ENCODE assay signal across 8 cellular contexts in the genomic region with DNA sequence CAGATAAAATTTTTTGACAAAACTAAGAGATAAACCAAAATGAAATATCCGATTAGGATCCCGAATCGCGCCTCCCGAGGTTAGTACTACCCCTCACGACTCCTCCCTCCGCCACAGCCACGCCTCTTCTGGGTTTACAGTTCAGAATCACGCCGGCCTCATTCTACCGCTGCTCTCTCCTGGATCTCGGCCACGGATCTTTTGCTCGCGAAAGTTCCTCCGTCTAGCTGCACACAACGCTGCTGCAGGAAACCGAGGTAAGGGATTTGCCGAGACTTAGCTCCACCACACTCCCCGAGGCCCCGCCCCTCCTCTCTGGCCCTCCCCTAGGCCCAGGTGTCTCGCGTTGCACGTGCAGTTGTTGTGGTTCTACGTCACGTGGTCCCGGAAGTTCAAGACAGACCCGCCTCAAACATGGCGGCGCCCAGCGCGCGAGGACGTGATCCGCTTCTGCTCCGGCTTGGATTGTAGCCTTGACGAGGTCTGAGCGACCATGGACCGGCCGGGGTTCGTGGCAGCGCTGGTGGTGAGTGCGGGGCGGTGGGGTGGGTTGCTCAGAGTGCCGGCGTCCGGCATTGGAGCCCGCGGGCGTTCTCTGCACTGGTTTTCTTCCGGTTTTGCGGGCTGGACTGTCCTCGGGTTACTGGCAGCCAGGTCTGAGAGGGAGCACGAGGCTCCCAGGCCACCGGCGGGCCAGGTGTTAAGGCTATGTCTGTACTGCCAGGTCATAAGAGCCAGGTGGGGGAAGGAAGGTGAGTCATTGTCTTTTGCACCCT. TPM values are rescaled to one million over a fixed set of nuclear protein-coding genes. Genes with fewer than 3 reads are reported as not detected.
DNase-seq lines count a peak whose midpoint lies in the region; ATAC-seq, FAIRE-seq and TF ChIP-seq lines count a peak whose summit lies in the region.

A gene with protein sequence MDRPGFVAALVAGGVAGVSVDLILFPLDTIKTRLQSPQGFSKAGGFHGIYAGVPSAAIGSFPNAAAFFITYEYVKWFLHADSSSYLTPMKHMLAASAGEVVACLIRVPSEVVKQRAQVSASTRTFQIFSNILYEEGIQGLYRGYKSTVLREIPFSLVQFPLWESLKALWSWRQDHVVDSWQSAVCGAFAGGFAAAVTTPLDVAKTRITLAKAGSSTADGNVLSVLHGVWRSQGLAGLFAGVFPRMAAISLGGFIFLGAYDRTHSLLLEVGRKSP (plus strand): TSS at position 400 of the 776 bp plus-strand sequence. CDS start 94 bp downstream, at position 494.

- BruUV-seq in Calu3 (replicated peaks; lab: Mats Ljungman, UMichigan), result no TSS peak

- H3K4me3 Mint-ChIP-seq in Calu3 (ENCODE audit: low read depth, unreplicated experiment) (peak within 1 kb of the TSS; percentile 76), mesothelial cell of epicardium (peak within 1 kb of the TSS; percentile 96)

- H3K9me3 Mint-ChIP-seq in Calu3 (ENCODE audit: low read depth, unreplicated experiment) (peaks cover 2% of the 10 kb centered on the region), mesothelial cell of epicardium (no peaks in the 10 kb centered on the region)

- intact Hi-C loops in Calu3 (cut with micrococcal nuclease; ENCODE audit: unreplicated experiment), result no loop called here

- H3K4me3 ChIP-seq in HUES64 (ENCODE audit: low read length) (peak within 1 kb of the TSS; percentile 89), OCI-LY1 (ENCODE audit: low read depth, low read length, poor library complexity, severe bottlenecking) (peak within 1 kb of the TSS; percentile 79)

- peak within 1 kb of the TSS; percentile 79 for H3K4me2 ChIP-seq in OCI-LY1 (ENCODE audit: low read length)

- peaks cover 11% of the 10 kb centered on the region; the same call in 1 of the 2 replicates for H3K27me3 ChIP-seq in HUES64 (ENCODE audit: insufficient read depth, low read length)
- H3K27me3 ChIP-seq in OCI-LY1 (ENCODE audit: insufficient read depth, low read length), result no peaks in the 10 kb centered on the region

- CTCF ChIA-PET in Calu3 (lab: Charles Lee), result no interaction called here

- TF ChIP-seq CTCF in Calu3 (IDR thresholded peaks at IDR 0.05; ENCODE audit: unreplicated experiment), result no peak
- TF ChIP-seq CTCF in OCI-LY1 (IDR thresholded peaks at IDR 0.05; ENCODE audit: low read length), result no peak
- TF ChIP-seq CTCF in mesothelial cell of epicardium (IDR thresholded peaks at IDR 0.05; ENCODE audit: unreplicated experiment), result no peak

- DNase-seq in Calu3, result peak; percentile 95
- peak; percentile 97 for DNase-seq in activated CD8-positive, alpha-beta memory T cell treated with anti-CD3 and anti-CD28 coated beads, Interleukin-2, amount 50 U/mL, for 4 hours
- DNase-seq in mesothelial cell of epicardium (ENCODE audit: low spot score in 2 of 2, unreplicated experiment in 2 of 2), result peak; percentile 94 to 97
- peak; percentile 92 to 93 for DNase-seq in stimulated activated CD8-positive, alpha-beta memory T cell treated with anti-CD3 and anti-CD28 coated beads, Interleukin-15, amount 100 ng/mL, for 48 hours (ENCODE audit: low read depth in 2 of 2)

- H3K4me1 ChIP-seq in HUES64 (ENCODE audit: insufficient read depth, low read length) (no peaks in the 10 kb centered on the region), OCI-LY1 (ENCODE audit: insufficient read depth, low read length, severe bottlenecking) (peaks cover 12% of the 10 kb centered on the region)

- H3K9me3 ChIP-seq in HUES64 (ENCODE audit: insufficient read depth, low read depth, low read length) (no peaks in the 10 kb centered on the region), OCI-LY1 (ENCODE audit: low read length) (no peaks in the 10 kb centered on the region)

- H3K36me3 Mint-ChIP-seq in Calu3 (ENCODE audit: insufficient read depth, unreplicated experiment) (peaks cover 15% of the 10 kb centered on the region), mesothelial cell of epicardium (peaks cover 4% of the 10 kb centered on the region)

- peak; percentile 99 for ATAC-seq in GM21447 (IDR thresholded peaks at IDR 0.05; ENCODE audit: unreplicated experiment)

- FAIRE-seq in endometrium (lab: Jason Lieb, UNC), result peak; percentile 60

- H3K9ac ChIP-seq in HUES64 (ENCODE audit: low read depth, low read length), result peak within 1 kb of the TSS; percentile 78
- peak within 1 kb of the TSS; percentile 64 for H3K9ac ChIP-seq in OCI-LY1 (ENCODE audit: low read length)

- H3K27ac Mint-ChIP-seq in Calu3 (ENCODE audit: unreplicated experiment) (peak within 1 kb of the TSS; percentile 40), mesothelial cell of epicardium (peak within 1 kb of the TSS; percentile 97)

- peak within 1 kb of the TSS; percentile 93 for H2AFZ ChIP-seq in OCI-LY1 (ENCODE audit: low read length)

- 0 out of 2 replicates have a peak, but pooled peaks cover 5% of the 10 kb centered on the region for H3K79me2 ChIP-seq in OCI-LY1 (ENCODE audit: insufficient read depth, low read length)

- H3K27me3 Mint-ChIP-seq in Calu3 (ENCODE audit: unreplicated experiment) (no peaks in the 10 kb centered on the region), mesothelial cell of epicardium (ENCODE audit: low read depth) (peaks cover 6% of the 10 kb centered on the region)

- H4K20me1 ChIP-seq in OCI-LY1 (ENCODE audit: insufficient read depth, low read length), result no peaks in the 10 kb centered on the region

- H3K36me3 ChIP-seq in HUES64 (ENCODE audit: insufficient read depth, low read length) (peaks cover 15% of the 10 kb centered on the region; the same call in 1 of the 2 replicates), OCI-LY1 (ENCODE audit: insufficient read depth, low read length) (peaks cover 11% of the 10 kb centered on the region)

- H3K4me1 Mint-ChIP-seq in Calu3 (ENCODE audit: low read depth, unreplicated experiment), result peaks cover 14% of the 10 kb centered on the region
- H3K4me1 Mint-ChIP-seq in mesothelial cell of epicardium, result peaks cover 12% of the 10 kb centered on the region

- under 1% methylated on average over 56 of the region's 56 CpGs for WGBS in HUES64

- no peaks in the 10 kb centered on the region for H3K9me2 ChIP-seq in OCI-LY1 (ENCODE audit: low read depth, low read length)

- H3K27ac ChIP-seq in HUES64 (ENCODE audit: low read depth, low read length), result peak within 1 kb of the TSS; percentile 65
- H3K27ac ChIP-seq in OCI-LY1 (ENCODE audit: low read depth, low read length, poor library complexity, severe bottlenecking), result no peak within 1 kb of the TSS

- no peaks in the 10 kb centered on the region for H3F3A ChIP-seq in OCI-LY1 (ENCODE audit: insufficient read depth, low read length)

RNA-seq across cellular contexts. Expression of the gene that starts here (rescaled TPM):
- total RNA-seq in Calu3 (2022) (15.3 and 15.8 TPM in 2 replicates), mesothelial cell of epicardium (19.2 to 20.8 TPM (median 20.3 TPM) in 3 replicates)
- 22.8 TPM for polyA plus RNA-seq in HUES64 (2013, experiment 1 of 2)
- polyA plus RNA-seq in HUES64 (2013, experiment 2 of 2), result 22.8 TPM
